Comparison of ENCODE assay signal across 1 cellular context in genomic region chr15:59553879-59554735, GRCh38.
TF ChIP-seq lines count a peak whose summit lies in the region.

No MANE protein-coding gene starts in this region.

TF ChIP-seq in A549, 52 proteins besides CTCF, POLR2A, EP300 and RAD21 (continued from another document):
- TF ChIP-seq SREBF2 (IDR thresholded peaks at IDR 0.05), result no peak
- no peak for TF ChIP-seq BHLHE40 (IDR thresholded peaks at IDR 0.05; ENCODE audit: low read depth, low read length)
- no peak for TF ChIP-seq ESRRA (IDR thresholded peaks at IDR 0.05; ENCODE audit: borderline replicate concordance, low read length)
- no peak for TF ChIP-seq HES2 (IDR thresholded peaks at IDR 0.05)
- TF ChIP-seq HOXA7 (CRISPR knock-in tag; IDR thresholded peaks at IDR 0.05), result no peak
TF ChIP-seq in A549: peak in this region for 7.
